Comparison of ENCODE assay signal across 35 cellular contexts in the genomic region with DNA sequence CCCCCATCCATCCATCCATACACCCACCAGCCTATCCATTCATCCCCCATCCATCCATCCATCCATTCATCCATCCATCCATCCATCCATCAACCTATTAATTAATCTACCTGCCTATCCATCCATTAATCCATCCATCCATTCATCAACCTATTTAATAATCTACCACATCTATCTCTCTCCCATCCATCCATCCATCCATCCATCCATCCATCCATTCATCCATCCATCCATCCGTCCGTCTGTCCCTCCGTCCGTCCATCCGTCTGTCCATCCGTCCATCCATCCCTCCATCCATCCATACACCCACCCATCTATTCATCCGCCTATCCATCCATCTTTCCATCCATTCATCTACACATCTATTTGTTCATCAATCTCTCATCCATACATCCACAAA.
"Had no signal": no experiment of that assay in that cellular context is flagged by ENCODE, and none has a peak within 500 bp of the region (broad histone marks: within the 10 kb centered on the region; RNA-seq: fewer than 3 reads in every experiment).

No MANE protein-coding gene starts in this region.

- H3K4me3 ChIP-seq: adrenal gland, body of pancreas, breast epithelium had no signal

- H3K27ac ChIP-seq: adrenal gland, body of pancreas, brain microvascular endothelial cell, breast epithelium, VCaP had no signal

- ATAC-seq: activated CD8-positive, alpha-beta memory T cell treated with anti-CD3 and anti-CD28 coated beads, Interleukin-2, amount 10 ng/mL, durations not matched to agents 7 days and 5 days; activated CD8-positive, alpha-beta T cell treated with anti-CD3 and anti-CD28 coated beads, Interleukin-2, amount 10 ng/mL, durations not matched to agents 7 days and 5 days; activated naive CD4-positive, alpha-beta T cell treated with anti-CD3 and anti-CD28 coated beads, Interleukin-2, amount 50 U/mL, for 72 hours; body of pancreas had no signal

- H3K27me3 ChIP-seq: adrenal gland, body of pancreas, brain microvascular endothelial cell had no signal

- H3K9me3 ChIP-seq: adrenal gland, body of pancreas had no signal

- H3K4me3 Mint-ChIP-seq: activated B cell treated with CpG ODN at 0.5 μM for 24 hours; activated CD4-positive, alpha-beta memory T cell treated with anti-CD3 and anti-CD28 coated beads, Interleukin-2, amount 10 ng/mL, durations not matched to agents 7 days and 5 days; activated CD4-positive, alpha-beta T cell treated with anti-CD3 and anti-CD28 coated beads, Interleukin-2, amount 10 ng/mL, durations not matched to agents 24 days and 14 days; activated CD8-positive, alpha-beta memory T cell treated with anti-CD3 and anti-CD28 coated beads, Interleukin-2, amount 10 ng/mL, durations not matched to agents 7 days and 5 days; activated CD8-positive, alpha-beta T cell treated with anti-CD3 and anti-CD28 coated beads, Interleukin-2, amount 10 ng/mL, durations not matched to agents 7 days and 5 days; activated naive CD4-positive, alpha-beta T cell treated with anti-CD3 and anti-CD28 coated beads for 36 hours; activated naive CD8-positive, alpha-beta T cell treated with anti-CD3 and anti-CD28 coated beads for 36 hours; activated T-cell treated with anti-CD3 and anti-CD28 coated beads, Interleukin-2, amount 50 U/mL, for 24 hours; T-helper 1 cell treated with Interleukin-12 subunit alpha and Interleukin-12 subunit beta and Interleukin-4 antibody, amounts not matched to agents 30 μg/mL and 1 μg/mL, for 36 hours; T-helper 2 cell treated with Interferon-gamma antibody and Interleukin-4, amounts not matched to agents 5 μg/mL and 100 μg/mL, for 36 hours had no signal

- H3K4me1 ChIP-seq: adrenal gland, body of pancreas, breast epithelium had no signal

- H3K9me3 Mint-ChIP-seq: activated naive CD4-positive, alpha-beta T cell treated with anti-CD3 and anti-CD28 coated beads for 36 hours had no signal

- FAIRE-seq: astrocyte, TTC549 had no signal

- H3K36me3 Mint-ChIP-seq: activated naive CD4-positive, alpha-beta T cell treated with anti-CD3 and anti-CD28 coated beads, Interleukin-2, amount 50 U/mL, for 72 hours; activated naive CD8-positive, alpha-beta T cell treated with anti-CD3 and anti-CD28 coated beads for 36 hours had no signal

- H3K27me3 Mint-ChIP-seq: activated CD4-positive, alpha-beta memory T cell treated with anti-CD3 and anti-CD28 coated beads, Interleukin-2, amount 10 ng/mL, durations not matched to agents 7 days and 5 days; activated CD4-positive, alpha-beta T cell treated with anti-CD3 and anti-CD28 coated beads, Interleukin-2, amount 10 ng/mL, durations not matched to agents 24 days and 14 days; activated CD8-positive, alpha-beta memory T cell treated with anti-CD3 and anti-CD28 coated beads, Interleukin-2, amount 10 ng/mL, durations not matched to agents 7 days and 5 days; activated naive CD8-positive, alpha-beta T cell treated with anti-CD3 and anti-CD28 coated beads for 36 hours; activated T-cell treated with anti-CD3 and anti-CD28 coated beads, Interleukin-2, amount 50 U/mL, for 24 hours had no signal

- H3K4me1 Mint-ChIP-seq: activated B cell treated with CpG ODN at 0.5 μM for 24 hours; activated CD4-positive, alpha-beta memory T cell treated with anti-CD3 and anti-CD28 coated beads, Interleukin-2, amount 10 ng/mL, durations not matched to agents 7 days and 5 days; activated CD4-positive, alpha-beta T cell treated with anti-CD3 and anti-CD28 coated beads, Interleukin-2, amount 10 ng/mL, durations not matched to agents 24 days and 14 days; activated CD8-positive, alpha-beta memory T cell treated with anti-CD3 and anti-CD28 coated beads, Interleukin-2, amount 10 ng/mL, durations not matched to agents 7 days and 5 days; activated naive CD8-positive, alpha-beta T cell treated with anti-CD3 and anti-CD28 coated beads for 36 hours had no signal

- H3K36me3 ChIP-seq: adrenal gland, brain microvascular endothelial cell, breast epithelium had no signal

- DNase-seq: activated B cell treated with CpG ODN at 0.5 μM for 24 hours; activated CD4-positive, alpha-beta memory T cell treated with anti-CD3 and anti-CD28 coated beads, Interleukin-2, amount 10 ng/mL, durations not matched to agents 7 days and 5 days; activated CD4-positive, alpha-beta T cell treated with anti-CD3 and anti-CD28 coated beads for 4 hours; activated CD4-positive, alpha-beta T cell treated with anti-CD3 and anti-CD28 coated beads, Interleukin-2, amount 10 ng/mL, durations not matched to agents 24 days and 14 days; activated CD4-positive, alpha-beta T cell treated with anti-CD3 and anti-CD28 coated beads, Interleukin-2, amount 50 U/mL, for 1 hour; activated CD4-positive, alpha-beta T cell treated with anti-CD3 and anti-CD28 coated beads, Interleukin-2, amount 50 U/mL, for 48 hours; activated CD4-positive, CD25-positive, alpha-beta regulatory T cell treated with anti-CD3 and anti-CD28 coated beads, Interleukin-2, amount 50 U/mL, for 72 hours; activated CD8-positive, alpha-beta memory T cell treated with anti-CD3 and anti-CD28 coated beads for 24 hours; activated CD8-positive, alpha-beta memory T cell treated with anti-CD3 and anti-CD28 coated beads, Interleukin-2, amount 10 ng/mL, durations not matched to agents 7 days and 5 days; activated CD8-positive, alpha-beta memory T cell treated with anti-CD3 and anti-CD28 coated beads, Interleukin-2, amount 50 U/mL, for 48 hours; activated CD8-positive, alpha-beta T cell treated with anti-CD3 and anti-CD28 coated beads, Interleukin-2, amount 10 ng/mL, durations not matched to agents 7 days and 5 days; activated effector memory CD4-positive, alpha-beta T cell treated with anti-CD3 and anti-CD28 coated beads, Interleukin-2, amount 50 U/mL, for 16 hours; activated gamma-delta T cell treated with Interleukin-2 at 50 U/mL for 16 hours; activated naive CD4-positive, alpha-beta T cell; activated naive CD4-positive, alpha-beta T cell treated with anti-CD3 and anti-CD28 coated beads for 36 hours; activated naive CD4-positive, alpha-beta T cell treated with anti-CD3 and anti-CD28 coated beads, Interleukin-2, amount 50 U/mL, for 16 hours; activated naive CD8-positive, alpha-beta T cell treated with anti-CD3 and anti-CD28 coated beads for 36 hours; activated T-cell treated with anti-CD3 and anti-CD28 coated beads, Interleukin-2, amount 50 U/mL, for 24 hours; activated T-cell treated with anti-CD3 and anti-CD28 coated beads, Interleukin-2, amount 50 U/mL, for 48 hours; adrenal gland; amniotic stem cell; aorta; body of pancreas; brain microvascular endothelial cell; central memory CD4-positive, alpha-beta T cell; T-helper 1 cell; T-helper 2 cell; T-helper 9 cell had no signal

- H3K27ac Mint-ChIP-seq: activated B cell treated with CpG ODN at 0.5 μM for 24 hours; activated CD4-positive, alpha-beta memory T cell treated with anti-CD3 and anti-CD28 coated beads, Interleukin-2, amount 10 ng/mL, durations not matched to agents 7 days and 5 days; activated CD4-positive, alpha-beta T cell treated with anti-CD3 and anti-CD28 coated beads, Interleukin-2, amount 10 ng/mL, durations not matched to agents 24 days and 14 days; activated CD8-positive, alpha-beta memory T cell treated with anti-CD3 and anti-CD28 coated beads, Interleukin-2, amount 10 ng/mL, durations not matched to agents 7 days and 5 days; activated CD8-positive, alpha-beta T cell treated with anti-CD3 and anti-CD28 coated beads, Interleukin-2, amount 10 ng/mL, durations not matched to agents 7 days and 5 days; activated naive CD4-positive, alpha-beta T cell treated with anti-CD3 and anti-CD28 coated beads for 36 hours; activated naive CD4-positive, alpha-beta T cell treated with anti-CD3 and anti-CD28 coated beads, Interleukin-2, amount 50 U/mL, for 72 hours; activated naive CD8-positive, alpha-beta T cell treated with anti-CD3 and anti-CD28 coated beads for 36 hours; activated T-cell treated with anti-CD3 and anti-CD28 coated beads, Interleukin-2, amount 50 U/mL, for 24 hours; T-helper 1 cell treated with Interleukin-12 subunit alpha and Interleukin-12 subunit beta and Interleukin-4 antibody, amounts not matched to agents 30 μg/mL and 1 μg/mL, for 36 hours; T-helper 2 cell treated with Interferon-gamma antibody and Interleukin-4, amounts not matched to agents 5 μg/mL and 100 μg/mL, for 36 hours had no signal
